ENCODE assay signal across 30 cellular contexts in genomic region chr15:57092252-57092651, GRCh38.
"Had no signal": no experiment of that assay in that cellular context is flagged by ENCODE, and none has a peak within 500 bp of the region (broad histone marks: within the 10 kb centered on the region; RNA-seq: fewer than 3 reads in every experiment).

No MANE protein-coding gene starts in this region.

- FAIRE-seq: bronchial epithelial cell had no signal

- H3K4me1 ChIP-seq: colonic mucosa, SJCRH30 had no signal

- H3K27ac Mint-ChIP-seq: activated CD4-positive, alpha-beta memory T cell treated with anti-CD3 and anti-CD28 coated beads for 36 hours; activated CD4-positive, alpha-beta T cell treated with anti-CD3 and anti-CD28 coated beads for 36 hours; activated naive CD4-positive, alpha-beta T cell treated with anti-CD3 and anti-CD28 coated beads, Interleukin-2, amount 10 ng/mL, durations not matched to agents 7 days and 5 days; activated naive CD8-positive, alpha-beta T cell; activated naive CD8-positive, alpha-beta T cell treated with anti-CD3 and anti-CD28 coated beads, Interleukin-2, amount 50 U/mL, for 24 hours had no signal

- H2AFZ ChIP-seq: PC-9 had no signal

- H3K27ac ChIP-seq: colonic mucosa, PC-9, SJCRH30, SK-N-MC had no signal

- H3K4me3 ChIP-seq: colonic mucosa, PC-9, SJCRH30, SK-N-MC had no signal

- H3K4me3 Mint-ChIP-seq: activated CD4-positive, alpha-beta memory T cell treated with anti-CD3 and anti-CD28 coated beads for 36 hours; activated CD4-positive, alpha-beta T cell treated with anti-CD3 and anti-CD28 coated beads for 36 hours; activated naive CD4-positive, alpha-beta T cell treated with anti-CD3 and anti-CD28 coated beads, Interleukin-2, amount 10 ng/mL, durations not matched to agents 7 days and 5 days; activated naive CD8-positive, alpha-beta T cell; activated naive CD8-positive, alpha-beta T cell treated with anti-CD3 and anti-CD28 coated beads, Interleukin-2, amount 50 U/mL, for 24 hours had no signal

- H3K27me3 ChIP-seq: colonic mucosa, SJCRH30 had no signal

- H3K4me2 ChIP-seq: PC-9 had no signal

- H3K9me3 ChIP-seq: colonic mucosa, SJCRH30 had no signal

- H3K36me3 ChIP-seq: colonic mucosa had no signal

- H3K27me3 Mint-ChIP-seq: activated CD4-positive, alpha-beta memory T cell treated with anti-CD3 and anti-CD28 coated beads for 36 hours; activated CD4-positive, alpha-beta T cell treated with anti-CD3 and anti-CD28 coated beads for 36 hours; activated naive CD4-positive, alpha-beta T cell treated with anti-CD3 and anti-CD28 coated beads, Interleukin-2, amount 10 ng/mL, durations not matched to agents 7 days and 5 days; activated naive CD8-positive, alpha-beta T cell; activated naive CD8-positive, alpha-beta T cell treated with anti-CD3 and anti-CD28 coated beads, Interleukin-2, amount 50 U/mL, for 24 hours; brain had no signal

- H3K9me3 Mint-ChIP-seq: activated CD4-positive, alpha-beta memory T cell treated with anti-CD3 and anti-CD28 coated beads for 36 hours; activated naive CD4-positive, alpha-beta T cell treated with anti-CD3 and anti-CD28 coated beads, Interleukin-2, amount 10 ng/mL, durations not matched to agents 7 days and 5 days; activated naive CD8-positive, alpha-beta T cell treated with anti-CD3 and anti-CD28 coated beads, Interleukin-2, amount 50 U/mL, for 24 hours; brain had no signal

- ATAC-seq: activated CD4-positive, alpha-beta T cell treated with anti-CD3 and anti-CD28 coated beads for 36 hours; activated CD4-positive, CD25-positive, alpha-beta regulatory T cell treated with anti-CD3 and anti-CD28 coated beads, Interleukin-2, amount 50 U/mL, for 24 hours; activated naive CD8-positive, alpha-beta T cell treated with anti-CD3 and anti-CD28 coated beads, Interleukin-2, amount 50 U/mL, for 24 hours had no signal

- DNase-seq: activated CD4-positive, alpha-beta memory T cell treated with anti-CD3 and anti-CD28 coated beads for 36 hours; activated CD4-positive, alpha-beta T cell treated with anti-CD3 and anti-CD28 coated beads for 36 hours; activated CD4-positive, alpha-beta T cell treated with anti-CD3 and anti-CD28 coated beads, Interleukin-2, amount 50 U/mL, for 1 hour; activated CD8-positive, alpha-beta memory T cell treated with anti-CD3 and anti-CD28 coated beads, Interleukin-2, amount 50 U/mL, for 4 hours; activated effector memory CD4-positive, alpha-beta T cell treated with Interleukin-2 at 50 U/mL for 16 hours; activated naive CD4-positive, alpha-beta T cell treated with anti-CD3 and anti-CD28 coated beads, Interleukin-2, amount 10 ng/mL, durations not matched to agents 7 days and 5 days; activated naive CD8-positive, alpha-beta T cell treated with anti-CD3 and anti-CD28 coated beads, Interleukin-2, amount 50 U/mL, for 24 hours; activated T-cell treated with anti-CD3 and anti-CD28 coated beads, Interleukin-2, amount 50 U/mL, for 48 hours; anterior cingulate cortex; central memory CD4-positive, alpha-beta T cell; colonic mucosa; NCI-H1048; NCI-H1105 treated with DMSO at 0.1 percent for 48 hours; NCI-H1436; NCI-H1694 treated with DMSO at 0.1 percent for 48 hours; NCI-H2029; NCI-H2107; NCI-H2171; NCI-H510A; NCI-H526; NCI-H748 treated with DMSO at 0.1 percent for 48 hours; PC-9; SHP77; SJCRH30; T1000 had no signal
